Comparison of ENCODE assay signal across 8 cellular contexts in the genomic region with DNA sequence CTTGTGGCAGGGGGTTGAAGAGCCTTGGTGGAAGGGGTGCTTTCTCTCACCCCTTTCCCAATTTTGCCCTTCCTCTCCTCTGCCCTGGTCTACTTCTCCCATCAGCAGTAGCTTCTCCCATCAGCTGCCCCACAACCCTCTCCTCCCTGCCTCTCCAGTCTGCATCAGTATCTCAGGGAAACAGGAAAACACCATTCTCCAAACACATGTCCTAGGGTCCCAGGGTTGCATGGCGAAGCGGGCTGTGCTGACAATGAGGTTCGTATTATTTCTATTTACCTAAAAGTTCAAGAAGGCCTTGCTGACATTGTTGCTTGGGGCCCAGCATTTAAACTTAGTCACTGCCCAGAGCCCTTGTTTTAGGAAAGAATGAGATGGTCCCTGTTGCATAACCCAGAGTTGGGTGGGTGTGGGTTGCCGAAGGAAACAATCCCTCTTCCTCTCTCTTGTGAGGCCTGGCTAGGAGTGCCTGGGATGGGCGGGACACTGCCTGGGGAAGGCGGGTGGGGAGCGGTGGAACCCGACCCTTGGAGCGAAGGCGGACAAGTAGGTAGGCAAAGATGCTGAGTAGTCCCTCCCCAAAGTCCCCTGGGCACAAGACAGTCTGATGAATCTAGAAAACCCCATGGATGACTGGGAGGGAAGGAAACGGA. TPM values are rescaled to one million over a fixed set of nuclear protein-coding genes. Genes with fewer than 3 reads are reported as not detected.
DNase-seq lines count a peak whose midpoint lies in the region; ATAC-seq and TF ChIP-seq lines count a peak whose summit lies in the region.

No MANE protein-coding gene starts in this region.

- H3K4me3 ChIP-seq in HUES64 (ENCODE audit: low read length) = peak overlapping the region; percentile 76
- peak overlapping the region; percentile 80 for H3K4me3 ChIP-seq in endodermal cell (ENCODE audit: low read length)
- H3K4me3 ChIP-seq in muscle layer of colon (ENCODE audit: low read depth in 1 of 2, low read length in 2 of 2) = peak overlapping the region in 1 of 2 donors; percentile 75

- H3K9me3 ChIP-seq in HUES64 (ENCODE audit: insufficient read depth, low read depth, low read length) (no peaks in the 10 kb centered on the region), endodermal cell (ENCODE audit: control insufficient read depth, low read length) (no peaks in the 10 kb centered on the region), muscle layer of colon (ENCODE audit: low read length) (no peaks in the 10 kb centered on the region)

- in situ Hi-C loops in GM13976 (cut with MboI; ENCODE audit: low sequenced_read_pairs, unreplicated experiment) = no loop called here

- H3K27me3 ChIP-seq in HUES64 (ENCODE audit: insufficient read depth, low read length) (peaks cover 42% of the 10 kb centered on the region), endodermal cell (ENCODE audit: control insufficient read depth, insufficient read depth, low read length, poor library complexity, severe bottlenecking) (peaks cover 31% of the 10 kb centered on the region), muscle layer of colon (ENCODE audit: control insufficient read depth in 1 of 2, insufficient read depth in 2 of 2, low read length in 2 of 2) (no peaks in the 10 kb centered on the region)

- H3K27ac Mint-ChIP-seq in endodermal cell = no peak overlapping the region
- no peak overlapping the region for H3K27ac Mint-ChIP-seq in activated naive CD4-positive, alpha-beta T cell treated with anti-CD3 and anti-CD28 coated beads, Interleukin-2, amount 50 U/mL, for 72 hours

- TF ChIP-seq CTCF in endodermal cell (conservative IDR thresholded peaks at IDR 0.05) (no peak), GM13976 (IDR thresholded peaks at IDR 0.05; ENCODE audit: borderline replicate concordance, control extremely low read depth, extremely low read depth, insufficient read depth, missing control alignments) (no peak)

- peak overlapping the region; percentile 69 for H3K4me3 Mint-ChIP-seq in endodermal cell

- H3K36me3 ChIP-seq in HUES64 (ENCODE audit: insufficient read depth, low read length) (no peaks in the 10 kb centered on the region), endodermal cell (ENCODE audit: control insufficient read depth, insufficient read depth, low read length) (no peaks in the 10 kb centered on the region), muscle layer of colon (ENCODE audit: insufficient read depth, low read length) (no peaks in the 10 kb centered on the region)

- H3K4me1 ChIP-seq in HUES64 (ENCODE audit: insufficient read depth, low read length) (peaks cover 25% of the 10 kb centered on the region), endodermal cell (ENCODE audit: control insufficient read depth, insufficient read depth, low read length) (peaks cover 15% of the 10 kb centered on the region), muscle layer of colon (ENCODE audit: insufficient read depth, low read length) (peaks cover 16% of the 10 kb centered on the region)

- WGBS in HUES64 = 23% methylated on average over 11 of the region's 11 CpGs
- 46 to 49% methylated on average over 8 to 11 of the region's 11 CpGs for WGBS in endodermal cell (ENCODE audit: insufficient coverage in 1 of 2, insufficient read length in 1 of 2), 2 experiments

- H3K27ac ChIP-seq in HUES64 (ENCODE audit: low read depth, low read length) (no peak overlapping the region), endodermal cell (ENCODE audit: low read depth, low read length) (no peak overlapping the region), muscle layer of colon (ENCODE audit: low read depth, low read length) (no peak overlapping the region)

- H3K9me3 Mint-ChIP-seq in endodermal cell = no peaks in the 10 kb centered on the region
- no peaks in the 10 kb centered on the region for H3K9me3 Mint-ChIP-seq in activated naive CD4-positive, alpha-beta T cell treated with anti-CD3 and anti-CD28 coated beads, Interleukin-2, amount 50 U/mL, for 72 hours

- DNase-seq in AG08395 (ENCODE audit: low spot score) (peak; percentile 91), endodermal cell (no peak), cerebellar cortex (ENCODE audit: low spot score) (no peak), NCI-H187 treated with DMSO at 0.1 percent for 48 hours (lab: John Stamatoyannopoulos, UW) (no peak), GM13976 (ENCODE audit: low spot score) (no peak)
- DNase-seq in activated naive CD4-positive, alpha-beta T cell treated with anti-CD3 and anti-CD28 coated beads, Interleukin-2, amount 50 U/mL, for 72 hours (ENCODE audit: low spot score in 2 of 2) = no peak

- H3K4me1 Mint-ChIP-seq in endodermal cell = peaks cover 48% of the 10 kb centered on the region

- no peak overlapping the region for H3K9ac ChIP-seq in HUES64 (ENCODE audit: low read depth, low read length)
- H3K9ac ChIP-seq in endodermal cell (ENCODE audit: extremely low read depth, low read length, poor library complexity, severe bottlenecking) = no peak overlapping the region
- H3K9ac ChIP-seq in muscle layer of colon (ENCODE audit: low read length) = peak overlapping the region; percentile 57

- H3K27me3 Mint-ChIP-seq in endodermal cell (ENCODE audit: insufficient read depth) = peaks cover 51% of the 10 kb centered on the region

- no peak for ATAC-seq in activated naive CD4-positive, alpha-beta T cell treated with anti-CD3 and anti-CD28 coated beads, Interleukin-2, amount 50 U/mL, for 72 hours

- H3K36me3 Mint-ChIP-seq in endodermal cell (ENCODE audit: low read depth) = no peaks in the 10 kb centered on the region
- no peaks in the 10 kb centered on the region for H3K36me3 Mint-ChIP-seq in activated naive CD4-positive, alpha-beta T cell treated with anti-CD3 and anti-CD28 coated beads, Interleukin-2, amount 50 U/mL, for 72 hours

RNA-seq across cellular contexts. Expression of gene IGFBP6, which starts 1.3 kb away (rescaled TPM):
- polyA plus RNA-seq in HUES64 (2013, experiment 1 of 2) = 4.9 TPM
- polyA plus RNA-seq in HUES64 (2013, experiment 2 of 2) = 4.7 TPM
- total RNA-seq in endodermal cell = 10 to 100 TPM; 21.7 to 48.4 TPM
- 13.5 TPM for polyA plus RNA-seq in endodermal cell (2013, experiment 1 of 2)
- 23.1 TPM for polyA plus RNA-seq in endodermal cell (2013, experiment 2 of 2)
- 1 to 10 TPM; 1.5 to 3.6 TPM for total RNA-seq in activated naive CD4-positive, alpha-beta T cell treated with anti-CD3 and anti-CD28 coated beads, Interleukin-2, amount 50 U/mL, for 72 hours

RNA-seq across cellular contexts. Expression of gene SOAT2, which starts 7.1 kb away (rescaled TPM):
- not detected for polyA plus RNA-seq in HUES64 (2013, experiment 1 of 2)
- not detected for polyA plus RNA-seq in HUES64 (2013, experiment 2 of 2)
- under 1 TPM; 0.46 to 0.71 TPM for total RNA-seq in endodermal cell
- 0.28 TPM for polyA plus RNA-seq in endodermal cell (2013, experiment 1 of 2)
- polyA plus RNA-seq in endodermal cell (2013, experiment 2 of 2) = 0.21 TPM
- under 1 TPM; 0.35 to 0.59 TPM for total RNA-seq in activated naive CD4-positive, alpha-beta T cell treated with anti-CD3 and anti-CD28 coated beads, Interleukin-2, amount 50 U/mL, for 72 hours

RNA-seq across cellular contexts. Expression of gene SPRYD3, which starts 17.0 kb away (rescaled TPM):
- 3.9 TPM for polyA plus RNA-seq in HUES64 (2013, experiment 1 of 2)
- polyA plus RNA-seq in HUES64 (2013, experiment 2 of 2) = 4.8 TPM
- total RNA-seq in endodermal cell = 10 to 100 TPM; 13.0 to 18.4 TPM
- 6.8 TPM for polyA plus RNA-seq in endodermal cell (2013, experiment 1 of 2)
- 7.2 TPM for polyA plus RNA-seq in endodermal cell (2013, experiment 2 of 2)
- 10 to 100 TPM; 19.2 to 22.2 TPM for total RNA-seq in activated naive CD4-positive, alpha-beta T cell treated with anti-CD3 and anti-CD28 coated beads, Interleukin-2, amount 50 U/mL, for 72 hours

RNA-seq across cellular contexts. Expression of gene TNS2, which starts 46.4 kb away (rescaled TPM):
- polyA plus RNA-seq in HUES64 (2013, experiment 1 of 2) = 4.4 TPM
- 9.8 TPM for polyA plus RNA-seq in HUES64 (2013, experiment 2 of 2)
- total RNA-seq in endodermal cell = 10 to 100 TPM; 10.2 to 12.6 TPM
- 9.5 TPM for polyA plus RNA-seq in endodermal cell (2013, experiment 1 of 2)
- 9.6 TPM for polyA plus RNA-seq in endodermal cell (2013, experiment 2 of 2)
- 1 to 10 TPM; 1.2 to 2.1 TPM for total RNA-seq in activated naive CD4-positive, alpha-beta T cell treated with anti-CD3 and anti-CD28 coated beads, Interleukin-2, amount 50 U/mL, for 72 hours

Comparison
In these comparisons a context has a peak if more than half of its experiments do, and no peak if none do; other contexts are left out.
1. RNA of gene IGFBP6, which starts 1.3 kb away (total RNA-seq): 21.7 to 48.4 TPM in endodermal cell; 1.5 to 3.6 TPM in activated naive CD4-positive, alpha-beta T cell treated with anti-CD3 and anti-CD28 coated beads, Interleukin-2, amount 50 U/mL, for 72 hours; every median in the first group is over 4 times any median in the second.